1 cellular context compared by ENCODE assay signal in the genomic region with DNA sequence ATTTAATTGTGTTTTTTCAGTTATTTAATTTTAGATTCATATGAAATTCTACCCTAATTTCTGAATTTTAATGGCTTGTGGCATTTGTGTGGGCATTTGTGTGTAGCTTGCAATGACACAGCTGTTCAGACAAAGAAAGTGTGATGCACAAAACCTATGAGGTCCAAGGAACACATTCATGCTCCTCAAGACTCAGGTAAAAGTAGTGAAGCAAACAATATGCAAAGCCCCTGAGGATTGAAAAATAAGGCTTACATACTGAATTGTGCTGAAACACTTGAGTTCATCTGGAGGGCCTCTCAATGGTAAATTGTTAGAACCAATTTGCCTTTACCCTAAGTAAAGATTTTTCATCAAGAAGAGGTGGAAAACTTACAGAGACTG.
TF ChIP-seq lines count a peak whose summit lies in the region.

No MANE protein-coding gene starts in this region.

TF ChIP-seq in GM23338, 12 proteins besides CTCF, POLR2A, EP300 and RAD21 (continued from another document):
- TF ChIP-seq, protein P1, sequence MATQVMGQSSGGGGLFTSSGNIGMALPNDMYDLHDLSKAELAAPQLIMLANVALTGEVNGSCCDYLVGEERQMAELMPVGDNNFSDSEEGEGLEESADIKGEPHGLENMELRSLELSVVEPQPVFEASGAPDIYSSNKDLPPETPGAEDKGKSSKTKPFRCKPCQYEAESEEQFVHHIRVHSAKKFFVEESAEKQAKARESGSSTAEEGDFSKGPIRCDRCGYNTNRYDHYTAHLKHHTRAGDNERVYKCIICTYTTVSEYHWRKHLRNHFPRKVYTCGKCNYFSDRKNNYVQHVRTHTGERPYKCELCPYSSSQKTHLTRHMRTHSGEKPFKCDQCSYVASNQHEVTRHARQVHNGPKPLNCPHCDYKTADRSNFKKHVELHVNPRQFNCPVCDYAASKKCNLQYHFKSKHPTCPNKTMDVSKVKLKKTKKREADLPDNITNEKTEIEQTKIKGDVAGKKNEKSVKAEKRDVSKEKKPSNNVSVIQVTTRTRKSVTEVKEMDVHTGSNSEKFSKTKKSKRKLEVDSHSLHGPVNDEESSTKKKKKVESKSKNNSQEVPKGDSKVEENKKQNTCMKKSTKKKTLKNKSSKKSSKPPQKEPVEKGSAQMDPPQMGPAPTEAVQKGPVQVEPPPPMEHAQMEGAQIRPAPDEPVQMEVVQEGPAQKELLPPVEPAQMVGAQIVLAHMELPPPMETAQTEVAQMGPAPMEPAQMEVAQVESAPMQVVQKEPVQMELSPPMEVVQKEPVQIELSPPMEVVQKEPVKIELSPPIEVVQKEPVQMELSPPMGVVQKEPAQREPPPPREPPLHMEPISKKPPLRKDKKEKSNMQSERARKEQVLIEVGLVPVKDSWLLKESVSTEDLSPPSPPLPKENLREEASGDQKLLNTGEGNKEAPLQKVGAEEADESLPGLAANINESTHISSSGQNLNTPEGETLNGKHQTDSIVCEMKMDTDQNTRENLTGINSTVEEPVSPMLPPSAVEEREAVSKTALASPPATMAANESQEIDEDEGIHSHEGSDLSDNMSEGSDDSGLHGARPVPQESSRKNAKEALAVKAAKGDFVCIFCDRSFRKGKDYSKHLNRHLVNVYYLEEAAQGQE (IDR thresholded peaks at IDR 0.05; ENCODE audit: unreplicated experiment) = no peak
- TF ChIP-seq POLR2AphosphoS5 (IDR thresholded peaks at IDR 0.05; ENCODE audit: low read depth) = no peak
- no peak for TF ChIP-seq EZH2phosphoT487 (IDR thresholded peaks at IDR 0.05; ENCODE audit: unreplicated experiment)
- no peak for TF ChIP-seq CREB1 (CRISPR knock-in tag; IDR thresholded peaks at IDR 0.05; ENCODE audit: low read depth)
- no peak for TF ChIP-seq STAT1 (IDR thresholded peaks at IDR 0.05; ENCODE audit: unreplicated experiment)
- TF ChIP-seq NANOG (IDR thresholded peaks at IDR 0.05; ENCODE audit: borderline replicate concordance) = no peak
- no peak for TF ChIP-seq EZH2 (IDR thresholded peaks at IDR 0.05; ENCODE audit: low read depth, unreplicated experiment)
- TF ChIP-seq JUNB (IDR thresholded peaks at IDR 0.05; ENCODE audit: unreplicated experiment) = no peak
- TF ChIP-seq ZNF114 (CRISPR knock-in tag; IDR thresholded peaks at IDR 0.05) = no peak
- no peak for TF ChIP-seq ZNF331 (CRISPR knock-in tag; IDR thresholded peaks at IDR 0.05; ENCODE audit: low read depth)
- TF ChIP-seq, protein P2, sequence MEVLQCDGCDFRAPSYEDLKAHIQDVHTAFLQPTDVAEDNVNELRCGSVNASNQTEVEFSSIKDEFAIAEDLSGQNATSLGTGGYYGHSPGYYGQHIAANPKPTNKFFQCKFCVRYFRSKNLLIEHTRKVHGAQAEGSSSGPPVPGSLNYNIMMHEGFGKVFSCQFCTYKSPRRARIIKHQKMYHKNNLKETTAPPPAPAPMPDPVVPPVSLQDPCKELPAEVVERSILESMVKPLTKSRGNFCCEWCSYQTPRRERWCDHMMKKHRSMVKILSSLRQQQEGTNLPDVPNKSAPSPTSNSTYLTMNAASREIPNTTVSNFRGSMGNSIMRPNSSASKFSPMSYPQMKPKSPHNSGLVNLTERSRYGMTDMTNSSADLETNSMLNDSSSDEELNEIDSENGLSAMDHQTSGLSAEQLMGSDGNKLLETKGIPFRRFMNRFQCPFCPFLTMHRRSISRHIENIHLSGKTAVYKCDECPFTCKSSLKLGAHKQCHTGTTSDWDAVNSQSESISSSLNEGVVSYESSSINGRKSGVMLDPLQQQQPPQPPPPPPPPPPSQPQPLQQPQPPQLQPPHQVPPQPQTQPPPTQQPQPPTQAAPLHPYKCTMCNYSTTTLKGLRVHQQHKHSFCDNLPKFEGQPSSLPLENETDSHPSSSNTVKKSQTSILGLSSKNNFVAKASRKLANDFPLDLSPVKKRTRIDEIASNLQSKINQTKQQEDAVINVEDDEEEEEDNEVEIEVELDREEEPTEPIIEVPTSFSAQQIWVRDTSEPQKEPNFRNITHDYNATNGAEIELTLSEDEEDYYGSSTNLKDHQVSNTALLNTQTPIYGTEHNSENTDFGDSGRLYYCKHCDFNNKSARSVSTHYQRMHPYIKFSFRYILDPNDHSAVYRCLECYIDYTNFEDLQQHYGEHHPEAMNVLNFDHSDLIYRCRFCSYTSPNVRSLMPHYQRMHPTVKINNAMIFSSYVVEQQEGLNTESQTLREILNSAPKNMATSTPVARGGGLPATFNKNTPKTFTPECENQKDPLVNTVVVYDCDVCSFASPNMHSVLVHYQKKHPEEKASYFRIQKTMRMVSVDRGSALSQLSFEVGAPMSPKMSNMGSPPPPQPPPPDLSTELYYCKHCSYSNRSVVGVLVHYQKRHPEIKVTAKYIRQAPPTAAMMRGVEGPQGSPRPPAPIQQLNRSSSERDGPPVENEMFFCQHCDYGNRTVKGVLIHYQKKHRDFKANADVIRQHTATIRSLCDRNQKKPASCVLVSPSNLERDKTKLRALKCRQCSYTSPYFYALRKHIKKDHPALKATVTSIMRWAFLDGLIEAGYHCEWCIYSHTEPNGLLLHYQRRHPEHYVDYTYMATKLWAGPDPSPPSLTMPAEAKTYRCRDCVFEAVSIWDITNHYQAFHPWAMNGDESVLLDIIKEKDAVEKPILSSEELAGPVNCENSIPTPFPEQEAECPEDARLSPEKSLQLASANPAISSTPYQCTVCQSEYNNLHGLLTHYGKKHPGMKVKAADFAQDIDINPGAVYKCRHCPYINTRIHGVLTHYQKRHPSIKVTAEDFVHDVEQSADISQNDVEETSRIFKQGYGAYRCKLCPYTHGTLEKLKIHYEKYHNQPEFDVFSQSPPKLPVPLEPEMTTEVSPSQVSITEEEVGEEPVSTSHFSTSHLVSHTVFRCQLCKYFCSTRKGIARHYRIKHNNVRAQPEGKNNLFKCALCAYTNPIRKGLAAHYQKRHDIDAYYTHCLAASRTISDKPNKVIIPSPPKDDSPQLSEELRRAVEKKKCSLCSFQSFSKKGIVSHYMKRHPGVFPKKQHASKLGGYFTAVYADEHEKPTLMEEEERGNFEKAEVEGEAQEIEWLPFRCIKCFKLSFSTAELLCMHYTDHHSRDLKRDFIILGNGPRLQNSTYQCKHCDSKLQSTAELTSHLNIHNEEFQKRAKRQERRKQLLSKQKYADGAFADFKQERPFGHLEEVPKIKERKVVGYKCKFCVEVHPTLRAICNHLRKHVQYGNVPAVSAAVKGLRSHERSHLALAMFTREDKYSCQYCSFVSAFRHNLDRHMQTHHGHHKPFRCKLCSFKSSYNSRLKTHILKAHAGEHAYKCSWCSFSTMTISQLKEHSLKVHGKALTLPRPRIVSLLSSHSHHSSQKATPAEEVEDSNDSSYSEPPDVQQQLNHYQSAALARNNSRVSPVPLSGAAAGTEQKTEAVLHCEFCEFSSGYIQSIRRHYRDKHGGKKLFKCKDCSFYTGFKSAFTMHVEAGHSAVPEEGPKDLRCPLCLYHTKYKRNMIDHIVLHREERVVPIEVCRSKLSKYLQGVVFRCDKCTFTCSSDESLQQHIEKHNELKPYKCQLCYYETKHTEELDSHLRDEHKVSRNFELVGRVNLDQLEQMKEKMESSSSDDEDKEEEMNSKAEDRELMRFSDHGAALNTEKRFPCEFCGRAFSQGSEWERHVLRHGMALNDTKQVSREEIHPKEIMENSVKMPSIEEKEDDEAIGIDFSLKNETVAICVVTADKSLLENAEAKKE (CRISPR knock-in tag; IDR thresholded peaks at IDR 0.05) = no peak
